ENCODE assay signal across 20 cellular contexts in genomic region chr1:185477638-185478216, GRCh38.
DNase-seq lines count a peak whose midpoint lies in the region; ATAC-seq and TF ChIP-seq lines count a peak whose summit lies in the region.
"Had no signal": no experiment of that assay in that cellular context is flagged by ENCODE, and none has a peak within 500 bp of the region (broad histone marks: within the 10 kb centered on the region; RNA-seq: fewer than 3 reads in every experiment).

No MANE protein-coding gene starts in this region.

- TF ChIP-seq CTCF in Calu3 (IDR thresholded peaks at IDR 0.05; ENCODE audit: unreplicated experiment) (no peak), mucosa of descending colon (IDR thresholded peaks at IDR 0.05) (no peak)

- intact Hi-C loops in Calu3 (cut with micrococcal nuclease; ENCODE audit: unreplicated experiment) (no loop called here), mucosa of descending colon (cut with DNase I, micrococcal nuclease) (no loop called here)

- H3K9me3 Mint-ChIP-seq in Calu3 (ENCODE audit: low read depth, unreplicated experiment) = peaks cover 4% of the 10 kb centered on the region
- H3K9me3 Mint-ChIP-seq: activated T-helper 2 cell treated with anti-CD3 and anti-CD28 coated beads, Interferon-gamma antibody, Interleukin-2, Interleukin-4, amounts not matched to agents 10 μg/mL and 5 μg/mL and 100 μg/mL, durations not matched to agents 14 hours and 24 hours and 36 hours; endodermal cell had no signal

- no peaks in the 10 kb centered on the region for H3K9me3 ChIP-seq in mucosa of descending colon
- H3K9me3 ChIP-seq: suprapubic skin had no signal

- H3K4me1 ChIP-seq in mucosa of descending colon (ENCODE audit: low read depth) = peaks cover 7% of the 10 kb centered on the region

- ATAC-seq in mucosa of descending colon (peak; percentile 86), GM21825 (IDR thresholded peaks at IDR 0.05; ENCODE audit: unreplicated experiment) (no peak), HG03457 (IDR thresholded peaks at IDR 0.05; ENCODE audit: unreplicated experiment) (no peak)

- no peaks in the 10 kb centered on the region for H3K36me3 ChIP-seq in mucosa of descending colon (ENCODE audit: low read depth)
- H3K36me3 ChIP-seq: suprapubic skin had no signal

- H3K4me3 ChIP-seq in mucosa of descending colon = no peak overlapping the region
- H3K4me3 ChIP-seq: skin epidermis, suprapubic skin had no signal

- BruUV-seq in Calu3 (replicated peaks; lab: Mats Ljungman, UMichigan) = no TSS peak

- H3K4me1 Mint-ChIP-seq in Calu3 (ENCODE audit: low read depth, unreplicated experiment) = no peaks in the 10 kb centered on the region

- no peaks in the 10 kb centered on the region for H3K27me3 Mint-ChIP-seq in Calu3 (ENCODE audit: unreplicated experiment)
- H3K27me3 Mint-ChIP-seq: CD4-positive, alpha-beta memory T cell had no signal

- H3K27ac Mint-ChIP-seq in Calu3 (ENCODE audit: unreplicated experiment) = no peak overlapping the region
- H3K27ac Mint-ChIP-seq: activated T-helper 2 cell treated with anti-CD3 and anti-CD28 coated beads, Interferon-gamma antibody, Interleukin-2, Interleukin-4, amounts not matched to agents 10 μg/mL and 5 μg/mL and 100 μg/mL, durations not matched to agents 14 hours and 24 hours and 36 hours; endodermal cell had no signal

- peak; percentile 10 for DNase-seq in Calu3
- peak; percentile 31 for DNase-seq in NCI-H1105 treated with DMSO at 0.1 percent for 48 hours (lab: John Stamatoyannopoulos, UW)
- DNase-seq in SHP77 (lab: John Stamatoyannopoulos, UW) = peak; percentile 53 to 56
- peak in 1 of 3 donors; percentile 90 for DNase-seq in mucosa of descending colon
- no peak for DNase-seq in activated T-cell treated with anti-CD3 and anti-CD28 coated beads, Interleukin-2, amount 50 U/mL, for 1 hour
- no peak for DNase-seq in HPDE6-E6E7 (ENCODE audit: extremely low spot score)
- DNase-seq: amniotic stem cell; CD4-positive, alpha-beta memory T cell; cerebellar nuclear complex; endodermal cell; hypothalamus; MV-4-11; SIG-M5; stimulated activated CD4-positive, alpha-beta T cell treated with anti-CD3 and anti-CD28 coated beads, Interleukin-4, amount 100 ng/mL, for 4 hours; stimulated activated CD8-positive, alpha-beta memory T cell treated with anti-CD3 and anti-CD28 coated beads, Interleukin-4, amount 100 ng/mL, for 48 hours had no signal

- no peaks in the 10 kb centered on the region for H3K36me3 Mint-ChIP-seq in Calu3 (ENCODE audit: insufficient read depth, unreplicated experiment)
- H3K36me3 Mint-ChIP-seq: CD4-positive, alpha-beta memory T cell had no signal

- CTCF ChIA-PET in Calu3 (lab: Charles Lee) = no interaction called here

- H3K4me3 Mint-ChIP-seq in Calu3 (ENCODE audit: low read depth, unreplicated experiment) = no peak overlapping the region
- H3K4me3 Mint-ChIP-seq: CD4-positive, alpha-beta memory T cell; endodermal cell had no signal

Comparison
In these comparisons a context has a peak if more than half of its experiments do, and no peak if none do; other contexts are left out.
1. DNase-seq: peak in Calu3 (single experiment), NCI-H1105 treated with DMSO at 0.1 percent for 48 hours (single experiment) and SHP77 (2 of 2); none in activated T-cell treated with anti-CD3 and anti-CD28 coated beads, Interleukin-2, amount 50 U/mL, for 1 hour (single experiment) and HPDE6-E6E7 (single experiment).